Comparison of ENCODE assay signal across 17 cellular contexts in genomic region chr17:71933306-71933705, GRCh38.
A peak's percentile ranks its signal among the peaks of the same experiment; 100 is the strongest.
DNase-seq lines count a peak whose midpoint lies in the region; ATAC-seq, FAIRE-seq and TF ChIP-seq lines count a peak whose summit lies in the region.
"Had no signal": no experiment of that assay in that cellular context is flagged by ENCODE, and none has a peak within 500 bp of the region (broad histone marks: within the 10 kb centered on the region; RNA-seq: fewer than 3 reads in every experiment).

No MANE protein-coding gene starts in this region.

- no peak overlapping the region for H2BK15ac ChIP-seq in H1 (ENCODE audit: low read length)

- no peak for DNase-seq in H1 (ENCODE audit: low read depth in 1 of 2, low spot score in 2 of 2)
- no peak for DNase-seq in adrenal gland
- DNase-seq in ecto neural progenitor cell (ENCODE audit: low spot score) = no peak
- DNase-seq: CD4-positive, alpha-beta memory T cell; DMS153; DMS79; GDM1; GOT3; IMR-90 had no signal

- no peak overlapping the region for H3K4me2 ChIP-seq in H1 (ENCODE audit: insufficient read depth in 1 of 2, low read depth in 2 of 2, low read length in 2 of 2)
- H3K4me2 ChIP-seq: BLaER1 had no signal

- H4K5ac ChIP-seq in H1 (ENCODE audit: insufficient read length, low read depth, low read length) = no peak overlapping the region

- H3K4me1 ChIP-seq in H1 (replicated peaks in 1 of 4; ENCODE audit: control insufficient read depth in 3 of 4, insufficient read depth in 4 of 4, low read length in 3 of 4) (no peaks in the 10 kb centered on the region), adrenal gland (replicated peaks in 1 of 2) (no peaks in the 10 kb centered on the region)
- H3K4me1 ChIP-seq: BLaER1, HAP-1 had no signal

- no peaks in the 10 kb centered on the region for H3K79me2 ChIP-seq in H1 (ENCODE audit: control insufficient read depth in 1 of 2, insufficient read depth in 2 of 2, low read length in 2 of 2)

- TF ChIP-seq EP300 in H1 (IDR thresholded peaks at IDR 0.05; ENCODE audit: borderline replicate concordance in 1 of 2, low read depth in 2 of 2, low read length in 2 of 2) = no peak

- no peak overlapping the region for H3K9ac ChIP-seq in H1 (replicated peaks in 1 of 4; ENCODE audit: extremely low read depth in 1 of 4, low read depth in 3 of 4, low read length in 3 of 4)
- H3K9ac ChIP-seq: BLaER1 had no signal

- POLR2A ChIA-PET in H1 (lab: Charles Lee; ENCODE audit: partially characterized antibody) = no interaction called here

- H3K18ac ChIP-seq in H1 (ENCODE audit: extremely low read depth, low read length) = no peak overlapping the region

- H3K27ac ChIP-seq in H1 (ENCODE audit: low read depth, low read length) (no peak overlapping the region), adrenal gland (no peak overlapping the region)
- H3K27ac ChIP-seq: BLaER1 had no signal

- H4K8ac ChIP-seq in H1 (ENCODE audit: extremely low read depth, insufficient read depth, low read length) = no peak overlapping the region

- intact Hi-C loops in adrenal gland (cut with DNase I) = no loop called here

- no peaks in the 10 kb centered on the region for H4K20me1 ChIP-seq in H1 (replicated peaks in 1 of 2; ENCODE audit: control insufficient read depth in 1 of 2, insufficient read depth in 2 of 2, low read length in 2 of 2)
- H4K20me1 ChIP-seq: BLaER1 had no signal

- no peak for TF ChIP-seq POLR2A in H1 (IDR thresholded peaks at IDR 0.05; ENCODE audit: control extremely low read depth in 1 of 2, low read depth in 2 of 2, low read length in 2 of 2)
- no peak for TF ChIP-seq POLR2A in adrenal gland (IDR thresholded peaks at IDR 0.05)

- no peak for TF ChIP-seq RAD21 in H1 (IDR thresholded peaks at IDR 0.05 in 1 of 2, conservative IDR thresholded peaks at IDR 0.05 in 1 of 2; ENCODE audit: low read depth in 2 of 2, low read length in 2 of 2)

- 93% methylated on average over 3 of the region's 3 CpGs; no CpG with 5 or more reads in 1 of the 2 experiments for WGBS in H1 (ENCODE audit: extremely low coverage in 1 of 2, insufficient coverage in 1 of 2, insufficient read length in 1 of 2, insufficient replicate concordance in 2 of 2, low coverage in 1 of 2, low lambda C conversion rate in 2 of 2, missing lambda C conversion rate in 1 of 2), 2 experiments
- WGBS in adrenal gland, 4 donors = 71 to 84% (median 82%) methylated on average over 3 of the region's 3 CpGs

- H3K23me2 ChIP-seq in H1 (ENCODE audit: low read depth, low read length) = no peaks in the 10 kb centered on the region

- H3K36me3 ChIP-seq in H1 (ENCODE audit: control insufficient read depth in 2 of 4, insufficient read depth in 4 of 4, low read length in 3 of 4) (no peaks in the 10 kb centered on the region), adrenal gland (replicated peaks in 1 of 2) (no peaks in the 10 kb centered on the region)
- H3K36me3 ChIP-seq: BLaER1, HAP-1 had no signal

- H3K23ac ChIP-seq in H1 (ENCODE audit: insufficient read length) = no peak overlapping the region

- H2BK120ac ChIP-seq in H1 (replicated peaks; ENCODE audit: low read depth, low read length) = no peak overlapping the region

- H2AK5ac ChIP-seq in H1 (ENCODE audit: low read depth, low read length) = no peak overlapping the region

- no peak overlapping the region for H3K56ac ChIP-seq in H1 (replicated peaks; ENCODE audit: insufficient read length, low read depth, low read length)

- FAIRE-seq in H1 (lab: Jason Lieb, UNC) = peak; percentile 28
- FAIRE-seq: A204.1, HTR-8/SVneo, K562 had no signal

- H2AFZ ChIP-seq in H1 (ENCODE audit: low read length) = no peak overlapping the region

- H3K9me3 ChIP-seq in H1 (ENCODE audit: insufficient read depth in 2 of 2, low read depth in 1 of 2, low read length in 1 of 2) (no peaks in the 10 kb centered on the region), adrenal gland (replicated peaks in 1 of 3) (no peaks in the 10 kb centered on the region)
- H3K9me3 ChIP-seq: BLaER1, HAP-1 had no signal

- no peak overlapping the region for H3K4ac ChIP-seq in H1 (replicated peaks; ENCODE audit: insufficient read length, low read depth, low read length)

- no peak overlapping the region for H2BK20ac ChIP-seq in H1 (ENCODE audit: low read length)

- TF ChIP-seq CTCF in H1 (IDR thresholded peaks at IDR 0.05; ENCODE audit: control extremely low read depth in 1 of 3, insufficient read depth in 1 of 3, low read depth in 1 of 3, low read length in 3 of 3) (no peak), adrenal gland (IDR thresholded peaks at IDR 0.05) (no peak)

- ATAC-seq in GM18867 (IDR thresholded peaks at IDR 0.05; ENCODE audit: unreplicated experiment) (peak; percentile 56), HG02885 (IDR thresholded peaks at IDR 0.05; ENCODE audit: poor library complexity, unreplicated experiment) (peak; percentile 61), HG03342 (IDR thresholded peaks at IDR 0.05; ENCODE audit: unreplicated experiment) (no peak)
- ATAC-seq: K562 had no signal

- H3K27me3 ChIP-seq in H1 (replicated peaks in 1 of 4; ENCODE audit: control insufficient read depth in 3 of 4, extremely low read depth in 1 of 4, insufficient read depth in 3 of 4, low read length in 3 of 4) (peaks cover 0 to 2% (median 0%) of the 10 kb centered on the region in 4 experiments; a peak in 1 of 7 replicates), adrenal gland (no peaks in the 10 kb centered on the region)
- H3K27me3 ChIP-seq: BLaER1 had no signal

- H2BK12ac ChIP-seq in H1 (ENCODE audit: low read depth, low read length) = no peak overlapping the region

- CTCF ChIA-PET in H1 (lab: Charles Lee; ENCODE audit: partially characterized antibody) = no interaction called here

- no peak overlapping the region for H4K91ac ChIP-seq in H1 (replicated peaks; ENCODE audit: insufficient read length, low read length)

- H2BK5ac ChIP-seq in H1 (ENCODE audit: low read depth, low read length) = no peak overlapping the region

- H3K79me1 ChIP-seq in H1 (ENCODE audit: low read depth, low read length) = no peaks in the 10 kb centered on the region

- H3K14ac ChIP-seq in H1 (ENCODE audit: insufficient read length) = no peak overlapping the region

- H3K4me3 ChIP-seq in H1 (ENCODE audit: extremely low read depth in 1 of 4, insufficient read depth in 2 of 4, low read depth in 3 of 4, low read length in 4 of 4) (no peak overlapping the region), adrenal gland (no peak overlapping the region)
- H3K4me3 ChIP-seq: BLaER1, HAP-1, K562 had no signal

TF ChIP-seq in H1, 55 proteins besides CTCF, POLR2A, EP300 and RAD21:
- no peak for TF ChIP-seq GTF2F1 (IDR thresholded peaks at IDR 0.05; ENCODE audit: borderline replicate concordance, low read depth, low read length)
- TF ChIP-seq, protein P1, sequence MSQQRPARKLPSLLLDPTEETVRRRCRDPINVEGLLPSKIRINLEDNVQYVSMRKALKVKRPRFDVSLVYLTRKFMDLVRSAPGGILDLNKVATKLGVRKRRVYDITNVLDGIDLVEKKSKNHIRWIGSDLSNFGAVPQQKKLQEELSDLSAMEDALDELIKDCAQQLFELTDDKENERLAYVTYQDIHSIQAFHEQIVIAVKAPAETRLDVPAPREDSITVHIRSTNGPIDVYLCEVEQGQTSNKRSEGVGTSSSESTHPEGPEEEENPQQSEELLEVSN (IDR thresholded peaks at IDR 0.05) = no peak
- TF ChIP-seq GABPA (IDR thresholded peaks at IDR 0.05; ENCODE audit: borderline replicate concordance, insufficient read depth, low read length) = no peak
- TF ChIP-seq CREB1 (IDR thresholded peaks at IDR 0.05) = no peak
- TF ChIP-seq SP4 (IDR thresholded peaks at IDR 0.05; ENCODE audit: low read length) = no peak
- TF ChIP-seq CBX5 (IDR thresholded peaks at IDR 0.05; ENCODE audit: low read depth, low read length) = no peak
- no peak for TF ChIP-seq RXRA (IDR thresholded peaks at IDR 0.05; ENCODE audit: insufficient read depth, low read depth, low read length)
- TF ChIP-seq SP2 (IDR thresholded peaks at IDR 0.05; ENCODE audit: low read length) = no peak
- no peak for TF ChIP-seq ZNF274 (IDR thresholded peaks at IDR 0.05; ENCODE audit: borderline replicate concordance, extremely low read depth, low read length)
- TF ChIP-seq SUZ12 (IDR thresholded peaks at IDR 0.05; ENCODE audit: low read length) = no peak
